ENCODE assay signal across 8 cellular contexts in genomic region chr2:43995733-43996533, GRCh38. TPM values are rescaled to one million over a fixed set of nuclear protein-coding genes. Genes with fewer than 3 reads are reported as not detected.
DNase-seq lines count a peak whose midpoint lies in the region; ATAC-seq and TF ChIP-seq lines count a peak whose summit lies in the region.

Gene LRPPRC (minus strand): TSS chr2:43995989. CDS start chr2:43995947, 42 bp downstream.

- no peaks in the 10 kb centered on the region for H3K27me3 ChIP-seq in AG04450 (ENCODE audit: control insufficient read depth, insufficient read depth, low read length)
- no peaks in the 10 kb centered on the region for H3K27me3 ChIP-seq in smooth muscle cell (ENCODE audit: low read depth)

- ATAC-seq in GM18909 (IDR thresholded peaks at IDR 0.05; ENCODE audit: poor library complexity, unreplicated experiment) (peak; percentile 91), HG03175 (IDR thresholded peaks at IDR 0.05; ENCODE audit: unreplicated experiment) (peak; percentile 92), activated B cell treated with CpG ODN at 0.5 μM for 24 hours (ENCODE audit: low read depth) (peak; percentile 96)

- POLR2A ChIA-PET in AG04450 (lab: Yijun Ruan, JAX) (interaction anchor here (1.0 kb wide), 1 partner anchor 366 kb away, joined by 4 read pairs; the partner anchor contains the start of genes CAMKMT and PREPL), activated B cell treated with CpG ODN at 0.5 μM for 24 hours (lab: Charles Lee) (interaction anchor here (1.4 to 2.9 kb wide), 3 partner anchors 172 to 400 kb away, joined by 4 to 15 read pairs (median 8); partner anchors contain the start of genes CAMKMT, PPM1B, PREPL and THADA)

- H3K79me2 ChIP-seq in smooth muscle cell (ENCODE audit: low read depth), result peaks cover 48% of the 10 kb centered on the region

- H3F3A ChIP-seq in smooth muscle cell (ENCODE audit: low read depth), result no peaks in the 10 kb centered on the region

- peaks cover 14% of the 10 kb centered on the region for H3K4me1 ChIP-seq in smooth muscle cell (ENCODE audit: low read depth)

- peak within 1 kb of the TSS; percentile 97 for H2AFZ ChIP-seq in smooth muscle cell (ENCODE audit: low read depth)

- TF ChIP-seq CTCF in AG04450 (IDR thresholded peaks at IDR 0.05; ENCODE audit: low read depth, low read length), result no peak
- no peak for TF ChIP-seq CTCF in activated B cell treated with CpG ODN at 0.5 μM for 24 hours (IDR thresholded peaks at IDR 0.05)
- TF ChIP-seq CTCF in smooth muscle cell (IDR thresholded peaks at IDR 0.05; ENCODE audit: borderline replicate concordance, insufficient read depth, poor library complexity, severe bottlenecking), result no peak

- H3K4me1 Mint-ChIP-seq in activated B cell treated with CpG ODN at 0.5 μM for 24 hours, result peaks cover 49% of the 10 kb centered on the region

- CTCF ChIA-PET in AG04450 (lab: Charles Lee), result no interaction called here
- CTCF ChIA-PET in activated B cell treated with CpG ODN at 0.5 μM for 24 hours (lab: Charles Lee), result no interaction called here

- peak within 1 kb of the TSS; percentile 99 for H3K4me3 ChIP-seq in AG04450 (ENCODE audit: low read depth, low read length)
- peak within 1 kb of the TSS; percentile 80 for H3K4me3 ChIP-seq in smooth muscle cell

- H3K27ac Mint-ChIP-seq in activated B cell treated with CpG ODN at 0.5 μM for 24 hours, result peak within 1 kb of the TSS; percentile 98

- no peaks in the 10 kb centered on the region for H3K9me3 Mint-ChIP-seq in activated B cell treated with CpG ODN at 0.5 μM for 24 hours

- peak within 1 kb of the TSS; percentile 97 for H3K4me2 ChIP-seq in smooth muscle cell

- H3K9me3 ChIP-seq in AG04450 (ENCODE audit: control insufficient read depth, insufficient read depth, low read length) (no peaks in the 10 kb centered on the region; the same call in 1 of the 2 replicates), smooth muscle cell (replicated peaks; ENCODE audit: low read depth) (no peaks in the 10 kb centered on the region)

- H4K20me1 ChIP-seq in smooth muscle cell (ENCODE audit: low read depth), result peaks cover 42% of the 10 kb centered on the region

- DNase-seq in AG04450 (ENCODE audit: low read depth, low spot score) (peak; percentile 95), NCI-H345 (lab: John Stamatoyannopoulos, UW) (peak; percentile 96), activated B cell treated with CpG ODN at 0.5 μM for 24 hours (peak; percentile 74), caudate nucleus (lab: John Stamatoyannopoulos, UW) (peak; percentile 62 to 98 (median 90)), iPS-NIHi7 (ENCODE audit: extremely low spot score) (peak; percentile 98), smooth muscle cell (lab: John Stamatoyannopoulos, UW; ENCODE audit: unreplicated experiment) (peak; percentile 74)

- WGBS in smooth muscle cell (ENCODE audit: low lambda C conversion rate), result under 1% methylated on average over 51 of the region's 64 CpGs

- H3K27me3 Mint-ChIP-seq in activated B cell treated with CpG ODN at 0.5 μM for 24 hours, result no peaks in the 10 kb centered on the region

- no peaks in the 10 kb centered on the region for H3K36me3 ChIP-seq in smooth muscle cell (ENCODE audit: low read depth)

- H3K9ac ChIP-seq in smooth muscle cell (ENCODE audit: low read depth), result peak within 1 kb of the TSS; percentile 91

- H3K27ac ChIP-seq in AG04450 (ENCODE audit: low read depth, low read length), result peak within 1 kb of the TSS; percentile 92
- H3K27ac ChIP-seq in caudate nucleus (ENCODE audit: low read depth, low read length), result peak within 1 kb of the TSS; percentile 94
- peak within 1 kb of the TSS; percentile 82 for H3K27ac ChIP-seq in smooth muscle cell (ENCODE audit: low read depth)

- intact Hi-C loops in activated B cell treated with CpG ODN at 0.5 μM for 24 hours (cut with micrococcal nuclease), result loop anchor here (1.0 to 10.0 kb wide), 8 partner anchors 172 to 1891 kb away; partner anchors contain the start of genes CAMKMT, DYNC2LI1, PPM1B and PREPL

- H3K36me3 Mint-ChIP-seq in activated B cell treated with CpG ODN at 0.5 μM for 24 hours (ENCODE audit: low read depth), result peaks cover 32% of the 10 kb centered on the region

- peak within 1 kb of the TSS; percentile 92 for H3K4me3 Mint-ChIP-seq in activated B cell treated with CpG ODN at 0.5 μM for 24 hours

RNA-seq across cellular contexts. Expression of gene LRPPRC, which starts in this region (rescaled TPM):
- polyA plus RNA-seq in AG04450 (2011; rRNA removed) (58.1 and 86.9 TPM in 2 replicates), smooth muscle cell (19.9 and 22.4 TPM in 2 replicates)
- 65.7 and 110 TPM in 2 replicates for polyA minus RNA-seq in AG04450 (2011; rRNA and poly(A)+ RNA removed)
- total RNA-seq in activated B cell treated with CpG ODN at 0.5 μM for 24 hours (114 and 120 TPM in 2 replicates), smooth muscle cell (45.6 and 68.4 TPM in 2 replicates)

Comparison
In these comparisons a context has a peak if more than half of its experiments do, and no peak if none do; other contexts are left out.
1. Peak in every context shown above with its lines: DNase-seq, ATAC-seq, H3K4me3 ChIP-seq and H3K27ac ChIP-seq.